9 cellular contexts compared by ENCODE assay signal in genomic region chr17:57927048-57927723, GRCh38. TPM values are rescaled to one million over a fixed set of nuclear protein-coding genes. Genes with fewer than 3 reads are reported as not detected.
DNase-seq lines count a peak whose midpoint lies in the region; ATAC-seq and TF ChIP-seq lines count a peak whose summit lies in the region.
"Had no signal": no experiment of that assay in that cellular context is flagged by ENCODE, and none has a peak within 500 bp of the region (broad histone marks: within the 10 kb centered on the region; RNA-seq: fewer than 3 reads in every experiment).

No MANE protein-coding gene starts in this region.

- peak overlapping the region; percentile 56 for H3K4me2 ChIP-seq in skeletal muscle satellite cell (ENCODE audit: low read length)

- H3K4me3 ChIP-seq in skeletal muscle satellite cell (ENCODE audit: low read length), result no peak overlapping the region

- no peaks in the 10 kb centered on the region for H3K9me3 Mint-ChIP-seq in HFFc6

- H3K4me3 Mint-ChIP-seq in HFFc6, result 0 out of 2 replicates have a peak overlapping the region, but pooled peaks have one; percentile 17

- peaks cover 7% of the 10 kb centered on the region for H3K36me3 ChIP-seq in skeletal muscle satellite cell (ENCODE audit: insufficient read depth, low read length)

- peaks cover 12% of the 10 kb centered on the region; the same call in 1 of the 2 replicates for H3K36me3 Mint-ChIP-seq in HFFc6 (ENCODE audit: low read depth)

- DNase-seq in HFFc6 (peak; percentile 50), SHP77 (lab: John Stamatoyannopoulos, UW) (peak; percentile 39 to 40), glomerular visceral epithelial cell (ENCODE audit: extremely low spot score) (peak; percentile 71), GOT3 (lab: John Stamatoyannopoulos, UW) (no peak)
- no peak for DNase-seq in activated CD4-positive, alpha-beta T cell treated with anti-CD3 and anti-CD28 coated beads, Interleukin-2, amount 50 U/mL, for 48 hours
- DNase-seq in activated naive CD4-positive, alpha-beta T cell (lab: John Stamatoyannopoulos, UW), result no peak
- DNase-seq: small intestine had no signal

- ATAC-seq in HG03280 (IDR thresholded peaks at IDR 0.05; ENCODE audit: unreplicated experiment), result no peak

- H3K9ac ChIP-seq in skeletal muscle satellite cell (ENCODE audit: low read depth, low read length), result no peak overlapping the region

- H3K9me3 ChIP-seq in skeletal muscle satellite cell (replicated peaks; ENCODE audit: low read length), result no peaks in the 10 kb centered on the region

- no peaks in the 10 kb centered on the region for H3K27me3 ChIP-seq in skeletal muscle satellite cell (ENCODE audit: control insufficient read depth, insufficient read depth, low read length)

- peaks cover 2% of the 10 kb centered on the region for H3K27me3 Mint-ChIP-seq in HFFc6 (ENCODE audit: insufficient read depth)

- peak overlapping the region; percentile 62 for H3K27ac Mint-ChIP-seq in HFFc6

- H3K4me1 ChIP-seq in skeletal muscle satellite cell (ENCODE audit: control insufficient read depth, insufficient read depth, low read length), result peaks cover 25% of the 10 kb centered on the region

- no peak for TF ChIP-seq CTCF in HFFc6 (IDR thresholded peaks at IDR 0.05)

- peaks cover 41% of the 10 kb centered on the region for H3K4me1 Mint-ChIP-seq in HFFc6 (ENCODE audit: low read depth)

RNA-seq across cellular contexts. Expression of gene CUEDC1, which starts 28.0 kb away (rescaled TPM):
- 10 to 100 TPM; 34.0 to 41.0 (median 34.9) TPM for total RNA-seq in HFFc6 (2021; fragmentation: NEBNext Ultra II Directional; extraction: Animal tissue kit (Norgen Biotek cat#: 25700))
- 9.4 and 15.7 TPM in 2 replicates for total RNA-seq in skeletal muscle satellite cell (2012; rRNA removed)

Comparison
In these comparisons a context has a peak if more than half of its experiments do, and no peak if none do; other contexts are left out.
1. DNase-seq: peak in HFFc6 (single experiment), SHP77 (2 of 2) and glomerular visceral epithelial cell (single experiment); none in GOT3 (single experiment), activated CD4-positive, alpha-beta T cell treated with anti-CD3 and anti-CD28 coated beads, Interleukin-2, amount 50 U/mL, for 48 hours (0 of 2) and activated naive CD4-positive, alpha-beta T cell (0 of 4).